Comparison of ENCODE assay signal across 10 cellular contexts in genomic region chr3:42191443-42191747, GRCh38.
DNase-seq lines count a peak whose midpoint lies in the region; ATAC-seq, FAIRE-seq and TF ChIP-seq lines count a peak whose summit lies in the region.
"Had no signal": no experiment of that assay in that cellular context is flagged by ENCODE, and none has a peak within 500 bp of the region (broad histone marks: within the 10 kb centered on the region; RNA-seq: fewer than 3 reads in every experiment).

No MANE protein-coding gene starts in this region.

- no peak for TF ChIP-seq RAD21 in H1 (IDR thresholded peaks at IDR 0.05 in 1 of 2, conservative IDR thresholded peaks at IDR 0.05 in 1 of 2; ENCODE audit: low read depth in 2 of 2, low read length in 2 of 2)

- H2BK12ac ChIP-seq in H1 (ENCODE audit: low read depth, low read length): no peak overlapping the region

- 92% methylated on average over 4 of the region's 4 CpGs; no CpG with 5 or more reads in 1 of the 2 experiments for WGBS in H1 (ENCODE audit: extremely low coverage in 1 of 2, insufficient coverage in 1 of 2, insufficient read length in 1 of 2, insufficient replicate concordance in 2 of 2, low coverage in 1 of 2, low lambda C conversion rate in 2 of 2, missing lambda C conversion rate in 1 of 2), 2 experiments

- no peaks in the 10 kb centered on the region for H3K23me2 ChIP-seq in H1 (ENCODE audit: low read depth, low read length)

- POLR2A ChIA-PET in Panc1 (lab: Charles Lee): no interaction called here
- POLR2A ChIA-PET in H1 (lab: Charles Lee; ENCODE audit: partially characterized antibody): no interaction called here
- POLR2A ChIA-PET in naive thymus-derived CD4-positive, alpha-beta T cell (lab: Charles Lee): no interaction called here

- no peak overlapping the region for H2BK20ac ChIP-seq in H1 (ENCODE audit: low read length)

- no peaks in the 10 kb centered on the region for H3K9me3 ChIP-seq in Panc1 (ENCODE audit: control insufficient read depth, insufficient read depth, low read depth, low read length)
- H3K9me3 ChIP-seq in H1 (ENCODE audit: insufficient read depth in 2 of 2, low read depth in 1 of 2, low read length in 1 of 2): no peaks in the 10 kb centered on the region
- no peaks in the 10 kb centered on the region for H3K9me3 ChIP-seq in thoracic aorta
- H3K9me3 ChIP-seq in naive thymus-derived CD4-positive, alpha-beta T cell (ENCODE audit: control insufficient read depth in 2 of 3, low read length in 3 of 3): no peaks in the 10 kb centered on the region

- peaks cover 0 to 3% of the 10 kb centered on the region in 2 experiments for H4K20me1 ChIP-seq in H1 (replicated peaks in 1 of 2; ENCODE audit: control insufficient read depth in 1 of 2, insufficient read depth in 2 of 2, low read length in 2 of 2)

- no peak overlapping the region for H3K18ac ChIP-seq in H1 (ENCODE audit: extremely low read depth, low read length)

- BruUV-seq in Panc1 (replicated peaks; lab: Mats Ljungman, UMichigan): no TSS peak

- TF ChIP-seq POLR2A in H1 (IDR thresholded peaks at IDR 0.05; ENCODE audit: control extremely low read depth in 1 of 2, low read depth in 2 of 2, low read length in 2 of 2): no peak

- H3K4ac ChIP-seq in H1 (replicated peaks; ENCODE audit: insufficient read length, low read depth, low read length): no peak overlapping the region

- no peak overlapping the region for H2BK120ac ChIP-seq in H1 (replicated peaks; ENCODE audit: low read depth, low read length)

- no peaks in the 10 kb centered on the region for H3K9me3 Mint-ChIP-seq in naive thymus-derived CD4-positive, alpha-beta T cell
- H3K9me3 Mint-ChIP-seq: effector memory CD8-positive, alpha-beta T cell had no signal

- no peak overlapping the region for H4K5ac ChIP-seq in H1 (ENCODE audit: insufficient read length, low read depth, low read length)

- no peaks in the 10 kb centered on the region for H3K27me3 Mint-ChIP-seq in naive thymus-derived CD4-positive, alpha-beta T cell
- H3K27me3 Mint-ChIP-seq: effector memory CD8-positive, alpha-beta T cell had no signal

- H2BK5ac ChIP-seq in H1 (ENCODE audit: low read depth, low read length): no peak overlapping the region

- DNase-seq in Right ventricle myocardium superior (no peak), cardiac septum (ENCODE audit: low spot score) (no peak), Panc1 (ENCODE audit: low read depth, low spot score) (no peak), H1 (ENCODE audit: low read depth in 1 of 2, low spot score in 2 of 2) (no peak), thoracic aorta (ENCODE audit: low spot score) (no peak), midbrain (lab: John Stamatoyannopoulos, UW) (no peak)
- no peak for DNase-seq in stimulated activated CD4-positive, alpha-beta T cell treated with anti-CD3 and anti-CD28 coated beads, Interleukin-1b, Interleukin-23, amount 100 ng/mL, for 48 hours
- DNase-seq in naive thymus-derived CD4-positive, alpha-beta T cell: no peak
- DNase-seq: foreskin melanocyte had no signal

- peak; percentile 59 for TF ChIP-seq CTCF in Panc1 (IDR thresholded peaks at IDR 0.05)
- TF ChIP-seq CTCF in H1 (IDR thresholded peaks at IDR 0.05; ENCODE audit: control extremely low read depth in 1 of 3, insufficient read depth in 1 of 3, low read depth in 1 of 3, low read length in 3 of 3): no peak
- peak; percentile 11 for TF ChIP-seq CTCF in thoracic aorta (IDR thresholded peaks at IDR 0.05)

- intact Hi-C loops in Right ventricle myocardium superior (cut with DNase I): loop anchor here (2.0 kb wide), 1 partner anchor 77 kb away; no protein-coding TSS in a partner anchor
- intact Hi-C loops in cardiac septum (cut with DNase I): loop anchor here (1.0 to 5.0 kb wide), 4 partner anchors 73 to 295 kb away; no protein-coding TSS in a partner anchor
- intact Hi-C loops in Panc1 (cut with micrococcal nuclease; ENCODE audit: unreplicated experiment): loop anchor here (1.0 to 2.0 kb wide), 2 partner anchors 73 to 297 kb away; no protein-coding TSS in a partner anchor
- intact Hi-C loops in naive thymus-derived CD4-positive, alpha-beta T cell (cut with micrococcal nuclease): loop anchor here (1.0 to 2.0 kb wide), 5 partner anchors 37 to 297 kb away; no protein-coding TSS in a partner anchor

- no peak overlapping the region for H2AK5ac ChIP-seq in H1 (ENCODE audit: low read depth, low read length)

- H3K4me1 ChIP-seq in Panc1 (ENCODE audit: control insufficient read depth, insufficient read depth, low read length) (no peaks in the 10 kb centered on the region), H1 (replicated peaks in 1 of 4; ENCODE audit: control insufficient read depth in 3 of 4, insufficient read depth in 4 of 4, low read length in 3 of 4) (peaks cover 0 to 3% (median 0%) of the 10 kb centered on the region in 4 experiments; a peak in 3 of 7 replicates), thoracic aorta (ENCODE audit: control insufficient read depth in 1 of 2, low read depth in 2 of 2) (peaks cover 0 to 17% of the 10 kb centered on the region in 2 donors)
- H3K4me1 ChIP-seq in naive thymus-derived CD4-positive, alpha-beta T cell (ENCODE audit: control insufficient read depth in 2 of 2, insufficient read depth in 2 of 2, low read length in 2 of 2): peaks cover 5 to 9% of the 10 kb centered on the region in 2 donors

- no peak overlapping the region for H3K9ac ChIP-seq in H1 (replicated peaks in 1 of 4; ENCODE audit: extremely low read depth in 1 of 4, low read depth in 3 of 4, low read length in 3 of 4)

- H3K79me1 ChIP-seq in H1 (ENCODE audit: low read depth, low read length): no peaks in the 10 kb centered on the region; the same call in 1 of the 2 replicates

- CTCF ChIA-PET in Panc1 (lab: Charles Lee): interaction anchor here (0.6 to 1.5 kb wide), 8 partner anchors 10 to 258 kb away, joined by 3 to 11 read pairs (median 4); no protein-coding TSS in a partner anchor
- CTCF ChIA-PET in H1 (lab: Charles Lee; ENCODE audit: partially characterized antibody): interaction anchor here (0.6 to 10.8 kb wide), 48 partner anchors 9 to 1498 kb away, joined by 3 to 249 read pairs (median 5); no protein-coding TSS in a partner anchor
- CTCF ChIA-PET in naive thymus-derived CD4-positive, alpha-beta T cell (lab: Charles Lee): interaction anchor here (0.7 to 2.0 kb wide), 23 partner anchors 8 to 295 kb away, joined by 3 to 9 read pairs (median 4); no protein-coding TSS in a partner anchor

- H3K27ac Mint-ChIP-seq in naive thymus-derived CD4-positive, alpha-beta T cell: peak overlapping the region in 4 of 9 donors; percentile 22 to 32 (median 24)

- no peak overlapping the region for H3K4me2 ChIP-seq in H1 (ENCODE audit: insufficient read depth in 1 of 2, low read depth in 2 of 2, low read length in 2 of 2)

- H3K23ac ChIP-seq in H1 (ENCODE audit: insufficient read length): no peak overlapping the region

- in situ Hi-C loops in Panc1 (cut with HindIII; ENCODE audit: low pct_unique_long_range_greater_than_20kb, low sequenced_read_pairs): no loop called here

- peak; percentile 1 for ATAC-seq in Right ventricle myocardium superior (ENCODE audit: poor library complexity)
- no peak for ATAC-seq in Panc1
- no peak for ATAC-seq in thoracic aorta (ENCODE audit: insufficient number of reproducible peaks, low FRiP score, low read depth)
- ATAC-seq in naive thymus-derived CD4-positive, alpha-beta T cell: no peak

- no peak overlapping the region for H3K4me3 Mint-ChIP-seq in naive thymus-derived CD4-positive, alpha-beta T cell
- H3K4me3 Mint-ChIP-seq: effector memory CD8-positive, alpha-beta T cell had no signal

- H4K8ac ChIP-seq in H1 (ENCODE audit: extremely low read depth, insufficient read depth, low read length): peak overlapping the region; percentile 57; the same call in 1 of the 2 replicates

- H3K27me3 ChIP-seq in Panc1 (ENCODE audit: control insufficient read depth, insufficient read depth, low read length) (no peaks in the 10 kb centered on the region), H1 (replicated peaks in 1 of 4; ENCODE audit: control insufficient read depth in 3 of 4, extremely low read depth in 1 of 4, insufficient read depth in 3 of 4, low read length in 3 of 4) (no peaks in the 10 kb centered on the region), thoracic aorta (replicated peaks; ENCODE audit: insufficient read depth) (no peaks in the 10 kb centered on the region)
- H3K27me3 ChIP-seq in naive thymus-derived CD4-positive, alpha-beta T cell (ENCODE audit: control insufficient read depth in 2 of 2, insufficient read depth in 2 of 2, low read length in 2 of 2): no peaks in the 10 kb centered on the region

- H3K4me3 ChIP-seq in Panc1 (ENCODE audit: low read depth in 2 of 2, low read length in 2 of 2) (no peak overlapping the region), H1 (ENCODE audit: extremely low read depth in 1 of 4, insufficient read depth in 2 of 4, low read depth in 3 of 4, low read length in 4 of 4) (no peak overlapping the region), thoracic aorta (no peak overlapping the region)
- H3K4me3 ChIP-seq in naive thymus-derived CD4-positive, alpha-beta T cell (ENCODE audit: low read length): no peak overlapping the region

- no peak overlapping the region for H4K91ac ChIP-seq in H1 (replicated peaks; ENCODE audit: insufficient read length, low read length)

- H3K27ac ChIP-seq in Panc1 (ENCODE audit: low read length) (no peak overlapping the region), H1 (ENCODE audit: low read depth, low read length) (0 out of 2 replicates have a peak overlapping the region, but pooled peaks have one; percentile 22), thoracic aorta (no peak overlapping the region)
- no peak overlapping the region for H3K27ac ChIP-seq in naive thymus-derived CD4-positive, alpha-beta T cell (ENCODE audit: low read depth, low read length)

- peaks cover 3% of the 10 kb centered on the region; the same call in 1 of the 2 replicates for H3K36me3 ChIP-seq in Panc1 (ENCODE audit: control insufficient read depth, insufficient read depth, low read length)
- peaks cover 0 to 18% (median 6%) of the 10 kb centered on the region in 4 experiments; a peak in 5 of 8 replicates for H3K36me3 ChIP-seq in H1 (ENCODE audit: control insufficient read depth in 2 of 4, insufficient read depth in 4 of 4, low read length in 3 of 4)
- peaks cover 3% of the 10 kb centered on the region for H3K36me3 ChIP-seq in thoracic aorta
- peaks cover 0 to 22% (median 0%) of the 10 kb centered on the region in 3 experiments for H3K36me3 ChIP-seq in naive thymus-derived CD4-positive, alpha-beta T cell (ENCODE audit: control insufficient read depth in 2 of 3, insufficient read depth in 3 of 3, low read length in 3 of 3)

- peaks cover 8 to 41% (median 15%) of the 10 kb centered on the region in 7 donors for H3K4me1 Mint-ChIP-seq in naive thymus-derived CD4-positive, alpha-beta T cell

- no peak for FAIRE-seq in H1 (lab: Jason Lieb, UNC)

- H2AFZ ChIP-seq in H1 (ENCODE audit: low read length): no peak overlapping the region

- no peaks in the 10 kb centered on the region for H3K79me2 ChIP-seq in H1 (ENCODE audit: control insufficient read depth in 1 of 2, insufficient read depth in 2 of 2, low read length in 2 of 2)

- peaks cover 6 to 56% (median 13%) of the 10 kb centered on the region in 5 donors for H3K36me3 Mint-ChIP-seq in naive thymus-derived CD4-positive, alpha-beta T cell

- H2BK15ac ChIP-seq in H1 (ENCODE audit: low read length): no peak overlapping the region

- no peak for TF ChIP-seq EP300 in H1 (IDR thresholded peaks at IDR 0.05; ENCODE audit: borderline replicate concordance in 1 of 2, low read depth in 2 of 2, low read length in 2 of 2)

- H3K14ac ChIP-seq in H1 (ENCODE audit: insufficient read length): no peak overlapping the region

- H3K56ac ChIP-seq in H1 (replicated peaks; ENCODE audit: insufficient read length, low read depth, low read length): no peak overlapping the region

Comparison
In these comparisons a context has a peak if more than half of its experiments do, and no peak if none do; other contexts are left out.
1. CTCF ChIP-seq: peak in Panc1 (single experiment) and thoracic aorta (single experiment); none in H1 (0 of 3).